Comparison of ENCODE assay signal across 31 cellular contexts in genomic region chr6:130970839-130971410, GRCh38.
DNase-seq lines count a peak whose midpoint lies in the region; ATAC-seq and TF ChIP-seq lines count a peak whose summit lies in the region.
"Had no signal": no experiment of that assay in that cellular context is flagged by ENCODE, and none has a peak within 500 bp of the region (broad histone marks: within the 10 kb centered on the region; RNA-seq: fewer than 3 reads in every experiment).

No MANE protein-coding gene starts in this region.

- H3K36me3 Mint-ChIP-seq in activated T-cell treated with anti-CD3 and anti-CD28 coated beads, Interleukin-2, amount 50 U/mL, for 72 hours (ENCODE audit: insufficient read depth in 2 of 2): no peaks in the 10 kb centered on the region
- H3K36me3 Mint-ChIP-seq in activated T-cell treated with anti-CD3 and anti-CD28 coated beads, Interleukin-2, amount 50 U/mL, for 4 hours (ENCODE audit: insufficient read depth): no peaks in the 10 kb centered on the region
- H3K36me3 Mint-ChIP-seq: activated CD4-positive, alpha-beta memory T cell treated with anti-CD3 and anti-CD28 coated beads for 36 hours; activated naive CD8-positive, alpha-beta T cell treated with anti-CD3 and anti-CD28 coated beads for 36 hours; CD4-positive, alpha-beta memory T cell; mesothelial cell of epicardium; natural killer cell; stimulated activated effector memory CD8-positive, alpha-beta T cell treated with anti-CD3 and anti-CD28 coated beads, Interleukin-12 subunit alpha, Interleukin-12 subunit beta, amount 100 ng/mL, for 72 hours had no signal

- 88 to 94% methylated on average over 2 to 8 of the region's 9 CpGs for WGBS in gastroesophageal sphincter (ENCODE audit: low coverage in 1 of 2), 2 donors

- H3K4me3 ChIP-seq in tibial artery: no peak overlapping the region
- no peak overlapping the region for H3K4me3 ChIP-seq in gastroesophageal sphincter
- H3K4me3 ChIP-seq: GM23338, PC-9 had no signal

- H3K9me3 ChIP-seq in tibial artery (no peaks in the 10 kb centered on the region), gastroesophageal sphincter (no peaks in the 10 kb centered on the region)
- H3K9me3 ChIP-seq: ascending aorta, esophagus squamous epithelium, suprapubic skin had no signal

- H3K36me3 ChIP-seq in tibial artery (no peaks in the 10 kb centered on the region), gastroesophageal sphincter (no peaks in the 10 kb centered on the region)
- H3K36me3 ChIP-seq: ascending aorta, esophagus squamous epithelium, suprapubic skin had no signal

- H3K4me1 Mint-ChIP-seq in activated T-cell treated with anti-CD3 and anti-CD28 coated beads, Interleukin-2, amount 50 U/mL, for 72 hours (ENCODE audit: low read depth): peaks cover 14% of the 10 kb centered on the region
- H3K4me1 Mint-ChIP-seq in activated T-cell treated with anti-CD3 and anti-CD28 coated beads, Interleukin-2, amount 50 U/mL, for 4 hours (ENCODE audit: low read depth): peaks cover 3% of the 10 kb centered on the region
- H3K4me1 Mint-ChIP-seq: natural killer cell; stimulated activated effector memory CD8-positive, alpha-beta T cell treated with anti-CD3 and anti-CD28 coated beads, Interleukin-12 subunit alpha, Interleukin-12 subunit beta, amount 100 ng/mL, for 72 hours had no signal

- no peak overlapping the region for H3K4me3 Mint-ChIP-seq in activated T-cell treated with anti-CD3 and anti-CD28 coated beads, Interleukin-2, amount 50 U/mL, for 72 hours
- H3K4me3 Mint-ChIP-seq in activated T-cell treated with anti-CD3 and anti-CD28 coated beads, Interleukin-2, amount 50 U/mL, for 4 hours: no peak overlapping the region
- H3K4me3 Mint-ChIP-seq: activated CD4-positive, alpha-beta memory T cell treated with anti-CD3 and anti-CD28 coated beads for 36 hours; activated naive CD8-positive, alpha-beta T cell treated with anti-CD3 and anti-CD28 coated beads for 36 hours; CD4-positive, alpha-beta memory T cell; dendritic cell treated with granulocyte-macrophage colony-stimulating factor and Interleukin-4, amounts not matched to agents 40 ng/mL and 50 ng/mL, for 4 days; GM23338; natural killer cell; stimulated activated effector memory CD8-positive, alpha-beta T cell treated with anti-CD3 and anti-CD28 coated beads, Interleukin-12 subunit alpha, Interleukin-12 subunit beta, amount 100 ng/mL, for 72 hours had no signal

- H3K27ac ChIP-seq in tibial artery (peak overlapping the region; percentile 64 to 65), gastroesophageal sphincter (peak overlapping the region in 2 of 4 donors; percentile 68 to 69)
- H3K27ac ChIP-seq: PC-9 had no signal

- TF ChIP-seq CTCF in tibial artery (IDR thresholded peaks at IDR 0.05) (no peak), gastroesophageal sphincter (IDR thresholded peaks at IDR 0.05) (no peak)

- no peak for ATAC-seq in activated T-cell treated with anti-CD3 and anti-CD28 coated beads, Interleukin-2, amount 50 U/mL, for 72 hours (replicated peaks in 1 of 2)
- ATAC-seq in activated T-cell treated with anti-CD3 and anti-CD28 coated beads, Interleukin-2, amount 50 U/mL, for 4 hours: no peak
- ATAC-seq in HG03039 (IDR thresholded peaks at IDR 0.05; ENCODE audit: unreplicated experiment) (no peak), gastroesophageal sphincter (no peak)
- ATAC-seq: GM23338, natural killer cell had no signal

- no peak for DNase-seq in activated T-cell treated with anti-CD3 and anti-CD28 coated beads, Interleukin-2, amount 50 U/mL, for 72 hours
- no peak for DNase-seq in activated T-cell treated with anti-CD3 and anti-CD28 coated beads, Interleukin-2, amount 50 U/mL, for 4 hours
- DNase-seq in RPMI7951 (ENCODE audit: low read depth): peak; percentile 29
- DNase-seq in iris pigment epithelial cell (ENCODE audit: low read depth): peak; percentile 27
- DNase-seq in tibial artery: no peak
- DNase-seq in DMS 273 (lab: John Stamatoyannopoulos, UW; ENCODE audit: unreplicated experiment): no peak
- DNase-seq: activated CD4-positive, alpha-beta memory T cell treated with anti-CD3 and anti-CD28 coated beads for 36 hours; activated CD8-positive, alpha-beta memory T cell treated with anti-CD3 and anti-CD28 coated beads, Interleukin-2, amount 50 U/mL, for 4 hours; activated naive CD8-positive, alpha-beta T cell treated with anti-CD3 and anti-CD28 coated beads for 36 hours; AML-193; CD4-positive, alpha-beta memory T cell; central memory CD4-positive, alpha-beta T cell; DMS153; esophagus squamous epithelium; natural killer cell; NCI-H1092 treated with DMSO at 0.1 percent for 48 hours; NCI-H187; NCI-H2171; NCI-H524; NK-92 treated with Interleukin-12 subunit alpha and Interleukin-12 subunit beta, amount 100 ng/mL, for 24 hours; PC-9; stimulated activated CD4-positive, alpha-beta T cell treated with anti-CD3 and anti-CD28 coated beads, Interleukin-12 subunit alpha, Interleukin-12 subunit beta, amount 100 ng/mL, for 4 hours; stimulated activated CD4-positive, alpha-beta T cell treated with anti-CD3 and anti-CD28 coated beads, Interleukin-4, amount 100 ng/mL, for 1 hour had no signal

- no peak for TF ChIP-seq POLR2A in gastroesophageal sphincter (IDR thresholded peaks at IDR 0.05)

- H3K27ac Mint-ChIP-seq in activated T-cell treated with anti-CD3 and anti-CD28 coated beads, Interleukin-2, amount 50 U/mL, for 72 hours: peak overlapping the region; percentile 33
- H3K27ac Mint-ChIP-seq: activated naive CD8-positive, alpha-beta T cell treated with anti-CD3 and anti-CD28 coated beads for 36 hours; CD4-positive, alpha-beta memory T cell; dendritic cell treated with granulocyte-macrophage colony-stimulating factor and Interleukin-4, amounts not matched to agents 40 ng/mL and 50 ng/mL, for 4 days; natural killer cell; stimulated activated effector memory CD8-positive, alpha-beta T cell treated with anti-CD3 and anti-CD28 coated beads, Interleukin-12 subunit alpha, Interleukin-12 subunit beta, amount 100 ng/mL, for 72 hours had no signal

- H3K9me3 Mint-ChIP-seq in activated T-cell treated with anti-CD3 and anti-CD28 coated beads, Interleukin-2, amount 50 U/mL, for 72 hours: no peaks in the 10 kb centered on the region
- H3K9me3 Mint-ChIP-seq in activated T-cell treated with anti-CD3 and anti-CD28 coated beads, Interleukin-2, amount 50 U/mL, for 4 hours: no peaks in the 10 kb centered on the region
- H3K9me3 Mint-ChIP-seq: activated CD4-positive, alpha-beta memory T cell treated with anti-CD3 and anti-CD28 coated beads for 36 hours; activated naive CD8-positive, alpha-beta T cell treated with anti-CD3 and anti-CD28 coated beads for 36 hours; GM23338; natural killer cell had no signal

- no peaks in the 10 kb centered on the region for H3K27me3 Mint-ChIP-seq in activated T-cell treated with anti-CD3 and anti-CD28 coated beads, Interleukin-2, amount 50 U/mL, for 72 hours (ENCODE audit: low read depth)
- H3K27me3 Mint-ChIP-seq in activated T-cell treated with anti-CD3 and anti-CD28 coated beads, Interleukin-2, amount 50 U/mL, for 4 hours (ENCODE audit: low read depth): no peaks in the 10 kb centered on the region
- H3K27me3 Mint-ChIP-seq: activated CD4-positive, alpha-beta memory T cell treated with anti-CD3 and anti-CD28 coated beads for 36 hours; activated naive CD8-positive, alpha-beta T cell treated with anti-CD3 and anti-CD28 coated beads for 36 hours; CD4-positive, alpha-beta memory T cell; dendritic cell treated with granulocyte-macrophage colony-stimulating factor and Interleukin-4, amounts not matched to agents 40 ng/mL and 50 ng/mL, for 4 days had no signal

- peaks cover 0 to 41% (median 20%) of the 10 kb centered on the region in 4 donors for H3K4me1 ChIP-seq in tibial artery
- H3K4me1 ChIP-seq in gastroesophageal sphincter: peaks cover 4 to 47% (median 11%) of the 10 kb centered on the region in 3 donors

- no peak for TF ChIP-seq EP300 in gastroesophageal sphincter (IDR thresholded peaks at IDR 0.05)

- H3K27me3 ChIP-seq in tibial artery (no peaks in the 10 kb centered on the region), gastroesophageal sphincter (no peaks in the 10 kb centered on the region)
- H3K27me3 ChIP-seq: ascending aorta, esophagus squamous epithelium, suprapubic skin had no signal

- intact Hi-C loops in tibial artery (cut with DNase I; ENCODE audit: low total_unique reads): loop anchor here (10.0 kb wide), 1 partner anchor 54 kb away; no protein-coding TSS in a partner anchor

Comparison
In these comparisons a context has a peak if more than half of its experiments do, and no peak if none do; other contexts are left out.
1. DNase-seq: peak in RPMI7951 (single experiment) and iris pigment epithelial cell (single experiment); none in activated T-cell treated with anti-CD3 and anti-CD28 coated beads, Interleukin-2, amount 50 U/mL, for 72 hours (0 of 2), activated T-cell treated with anti-CD3 and anti-CD28 coated beads, Interleukin-2, amount 50 U/mL, for 4 hours (single experiment), tibial artery (0 of 2) and DMS 273 (single experiment).